Comparison of ENCODE assay signal across 31 cellular contexts in genomic region chr7:81036041-81036440, GRCh38.
DNase-seq lines count a peak whose midpoint lies in the region; ATAC-seq and TF ChIP-seq lines count a peak whose summit lies in the region.
"Had no signal": no experiment of that assay in that cellular context is flagged by ENCODE, and none has a peak within 500 bp of the region (broad histone marks: within the 10 kb centered on the region; RNA-seq: fewer than 3 reads in every experiment).

No MANE protein-coding gene starts in this region.

- H3K9ac ChIP-seq in trophoblast cell (ENCODE audit: low read length), result no peak overlapping the region
- H3K9ac ChIP-seq: BLaER1 had no signal

- no peak for ATAC-seq in psoas muscle
- ATAC-seq: activated CD4-positive, CD25-positive, alpha-beta regulatory T cell treated with anti-CD3 and anti-CD28 coated beads, Interleukin-2, amount 50 U/mL, for 24 hours; activated CD8-positive, alpha-beta T cell treated with anti-CD3 and anti-CD28 coated beads for 36 hours; left lobe of liver; naive thymus-derived CD4-positive, alpha-beta T cell; pancreas; right lobe of liver; stimulated activated memory B cell treated with anti-CD40 and anti-IgM and Interleukin-4, amounts not matched to agents 10 μg/mL and 1 μg/mL and 100 μg/mL, for 72 hours; upper lobe of right lung had no signal

- H3K9me3 ChIP-seq in trophoblast cell (ENCODE audit: insufficient read depth, low read depth, low read length), result no peaks in the 10 kb centered on the region
- H3K9me3 ChIP-seq in psoas muscle, result no peaks in the 10 kb centered on the region
- H3K9me3 ChIP-seq: ascending aorta, BLaER1, MG63, pancreas, right lobe of liver, upper lobe of right lung had no signal

- CTCF ChIA-PET in activated CD4-positive, alpha-beta T cell treated with anti-CD3 and anti-CD28 coated beads, Interleukin-2, amount 10 ng/mL, durations not matched to agents 7 days and 5 days (lab: Charles Lee), result no interaction called here

- no peak overlapping the region for H2BK5ac ChIP-seq in trophoblast cell (ENCODE audit: low read depth, low read length, poor library complexity)

- no peak overlapping the region for H3K4ac ChIP-seq in trophoblast cell (ENCODE audit: low read depth, low read length)

- no peaks in the 10 kb centered on the region for H3K27me3 Mint-ChIP-seq in activated CD4-positive, alpha-beta T cell treated with anti-CD3 and anti-CD28 coated beads, Interleukin-2, amount 10 ng/mL, durations not matched to agents 7 days and 5 days
- H3K27me3 Mint-ChIP-seq in glutamatergic neuron (ENCODE audit: unreplicated experiment), result peaks cover 3% of the 10 kb centered on the region
- H3K27me3 Mint-ChIP-seq: activated CD8-positive, alpha-beta T cell treated with anti-CD3 and anti-CD28 coated beads for 36 hours; naive thymus-derived CD4-positive, alpha-beta T cell; stimulated activated memory B cell treated with anti-CD40 and anti-IgM and Interleukin-4, amounts not matched to agents 10 μg/mL and 1 μg/mL and 100 μg/mL, for 72 hours had no signal

- H3K4me1 ChIP-seq in trophoblast cell (ENCODE audit: control insufficient read depth in 1 of 2, insufficient read depth in 2 of 2, low read length in 2 of 2) (no peaks in the 10 kb centered on the region), psoas muscle (no peaks in the 10 kb centered on the region)
- H3K4me1 ChIP-seq: ascending aorta, BLaER1, pancreas, right lobe of liver, upper lobe of right lung had no signal

- no peaks in the 10 kb centered on the region for H3K27me3 ChIP-seq in trophoblast cell (ENCODE audit: insufficient read depth, low read length)
- H3K27me3 ChIP-seq in psoas muscle (ENCODE audit: insufficient read depth in 3 of 3, low read length in 2 of 3), result no peaks in the 10 kb centered on the region
- H3K27me3 ChIP-seq: ascending aorta, BLaER1, dorsolateral prefrontal cortex, MG63, pancreas, right lobe of liver, upper lobe of right lung had no signal

- POLR2A ChIA-PET in activated CD4-positive, alpha-beta T cell treated with anti-CD3 and anti-CD28 coated beads, Interleukin-2, amount 10 ng/mL, durations not matched to agents 7 days and 5 days (lab: Charles Lee), result no interaction called here

- H3K4me2 ChIP-seq in trophoblast cell (ENCODE audit: low read length), result no peak overlapping the region
- H3K4me2 ChIP-seq: BLaER1 had no signal

- peaks cover 2% of the 10 kb centered on the region for H3K9me3 Mint-ChIP-seq in activated CD4-positive, alpha-beta T cell treated with anti-CD3 and anti-CD28 coated beads, Interleukin-2, amount 10 ng/mL, durations not matched to agents 7 days and 5 days
- peaks cover 3% of the 10 kb centered on the region for H3K9me3 Mint-ChIP-seq in glutamatergic neuron (ENCODE audit: unreplicated experiment)

- H3K79me1 ChIP-seq in trophoblast cell (ENCODE audit: low read length), result no peaks in the 10 kb centered on the region

- no peak overlapping the region for H2AFZ ChIP-seq in trophoblast cell (ENCODE audit: insufficient read depth, low read length, poor library complexity)

- H4K8ac ChIP-seq in trophoblast cell (ENCODE audit: low read depth, low read length), result no peak overlapping the region

- DNase-seq in GM03348 (ENCODE audit: low spot score) (peak; percentile 24), amniotic epithelial cell (ENCODE audit: low read depth) (peak; percentile 23), fibroblast of peridontal ligament (ENCODE audit: extremely low read depth) (peak; percentile 8), trophoblast cell (peak; percentile 38 to 85), hypothalamus (lab: John Stamatoyannopoulos, UW) (no peak), psoas muscle (no peak), glutamatergic neuron (no peak)
- no peak for DNase-seq in activated CD4-positive, alpha-beta T cell treated with anti-CD3 and anti-CD28 coated beads, Interleukin-2, amount 10 ng/mL, durations not matched to agents 7 days and 5 days
- DNase-seq: ACHN; activated CD8-positive, alpha-beta T cell treated with anti-CD3 and anti-CD28 coated beads for 36 hours; activated effector memory CD4-positive, alpha-beta T cell treated with Interleukin-2 at 50 U/mL for 16 hours; DMS53; dorsolateral prefrontal cortex; HCEC 1CT; MG63; naive thymus-derived CD4-positive, alpha-beta T cell; NCI-H1105 treated with DMSO at 0.1 percent for 48 hours; NCI-H1930; NCI-H69; pancreas; right lobe of liver; stimulated activated CD4-positive, alpha-beta T cell treated with anti-CD3 and anti-CD28 coated beads, Interleukin-4, amount 100 ng/mL, for 24 hours; substantia nigra; upper lobe of right lung had no signal

- H3K4me3 ChIP-seq in trophoblast cell (ENCODE audit: low read depth, low read length) (no peak overlapping the region), psoas muscle (no peak overlapping the region)
- H3K4me3 ChIP-seq: ascending aorta, BLaER1, dorsolateral prefrontal cortex, MG63, pancreas, right lobe of liver, SK-N-MC, upper lobe of right lung had no signal

- no CpG with 5 or more reads among the region's 5 CpGs for WGBS in trophoblast cell (ENCODE audit: extremely low coverage, insufficient coverage, insufficient read length)
- WGBS in psoas muscle, 3 donors, result 31 to 54% (median 38%) methylated on average over 5 of the region's 5 CpGs

- no peak overlapping the region for H3K27ac Mint-ChIP-seq in activated CD4-positive, alpha-beta T cell treated with anti-CD3 and anti-CD28 coated beads, Interleukin-2, amount 10 ng/mL, durations not matched to agents 7 days and 5 days
- no peak overlapping the region for H3K27ac Mint-ChIP-seq in glutamatergic neuron (ENCODE audit: unreplicated experiment)
- H3K27ac Mint-ChIP-seq: activated CD8-positive, alpha-beta T cell treated with anti-CD3 and anti-CD28 coated beads for 36 hours; activated naive CD8-positive, alpha-beta T cell; naive thymus-derived CD4-positive, alpha-beta T cell; stimulated activated memory B cell treated with anti-CD40 and anti-IgM and Interleukin-4, amounts not matched to agents 10 μg/mL and 1 μg/mL and 100 μg/mL, for 72 hours had no signal

- H3K23ac ChIP-seq in trophoblast cell (ENCODE audit: low read length), result no peak overlapping the region

- no peaks in the 10 kb centered on the region for H3K4me1 Mint-ChIP-seq in activated CD4-positive, alpha-beta T cell treated with anti-CD3 and anti-CD28 coated beads, Interleukin-2, amount 10 ng/mL, durations not matched to agents 7 days and 5 days
- H3K4me1 Mint-ChIP-seq in glutamatergic neuron (ENCODE audit: low read depth, unreplicated experiment), result peaks cover 3% of the 10 kb centered on the region
- H3K4me1 Mint-ChIP-seq: naive thymus-derived CD4-positive, alpha-beta T cell; stimulated activated memory B cell treated with anti-CD40 and anti-IgM and Interleukin-4, amounts not matched to agents 10 μg/mL and 1 μg/mL and 100 μg/mL, for 72 hours had no signal

- H2BK120ac ChIP-seq in trophoblast cell (ENCODE audit: insufficient read depth, low read length, poor library complexity), result no peak overlapping the region

- no peak overlapping the region for H2AK5ac ChIP-seq in trophoblast cell (ENCODE audit: low read length)

- intact Hi-C loops in psoas muscle (cut with DNase I), result no loop called here

- H3K18ac ChIP-seq in trophoblast cell (ENCODE audit: low read length), result no peak overlapping the region

- H4K12ac ChIP-seq in trophoblast cell (ENCODE audit: low read depth, low read length), result no peak overlapping the region

- H3K36me3 ChIP-seq in trophoblast cell (ENCODE audit: control insufficient read depth in 1 of 2, insufficient read depth in 2 of 2, low read length in 2 of 2) (no peaks in the 10 kb centered on the region), psoas muscle (ENCODE audit: insufficient read depth in 1 of 2, low read depth in 1 of 2) (no peaks in the 10 kb centered on the region)
- H3K36me3 ChIP-seq: ascending aorta, BLaER1, MG63, pancreas, right lobe of liver, upper lobe of right lung had no signal

- H3K79me2 ChIP-seq in trophoblast cell (ENCODE audit: control insufficient read depth, insufficient read depth, low read length, poor library complexity), result no peaks in the 10 kb centered on the region

- H3K4me3 Mint-ChIP-seq in activated CD4-positive, alpha-beta T cell treated with anti-CD3 and anti-CD28 coated beads, Interleukin-2, amount 10 ng/mL, durations not matched to agents 7 days and 5 days, result no peak overlapping the region
- H3K4me3 Mint-ChIP-seq in glutamatergic neuron (ENCODE audit: unreplicated experiment), result no peak overlapping the region
- H3K4me3 Mint-ChIP-seq: activated CD8-positive, alpha-beta T cell treated with anti-CD3 and anti-CD28 coated beads for 36 hours; activated naive CD8-positive, alpha-beta T cell; naive thymus-derived CD4-positive, alpha-beta T cell; stimulated activated memory B cell treated with anti-CD40 and anti-IgM and Interleukin-4, amounts not matched to agents 10 μg/mL and 1 μg/mL and 100 μg/mL, for 72 hours had no signal

- no peak overlapping the region for H4K91ac ChIP-seq in trophoblast cell (ENCODE audit: low read depth, low read length)

- no peak overlapping the region for H3K14ac ChIP-seq in trophoblast cell (ENCODE audit: low read length)

- H3K27ac ChIP-seq in trophoblast cell (ENCODE audit: low read depth, low read length) (no peak overlapping the region), psoas muscle (no peak overlapping the region)
- H3K27ac ChIP-seq: ascending aorta, BLaER1, dorsolateral prefrontal cortex, pancreas, right lobe of liver, SK-N-MC, upper lobe of right lung had no signal

- no peaks in the 10 kb centered on the region for H3K36me3 Mint-ChIP-seq in activated CD4-positive, alpha-beta T cell treated with anti-CD3 and anti-CD28 coated beads, Interleukin-2, amount 10 ng/mL, durations not matched to agents 7 days and 5 days (ENCODE audit: low read depth)
- no peaks in the 10 kb centered on the region for H3K36me3 Mint-ChIP-seq in glutamatergic neuron (ENCODE audit: unreplicated experiment)
- H3K36me3 Mint-ChIP-seq: activated naive CD8-positive, alpha-beta T cell; stimulated activated memory B cell treated with anti-CD40 and anti-IgM and Interleukin-4, amounts not matched to agents 10 μg/mL and 1 μg/mL and 100 μg/mL, for 72 hours had no signal

- TF ChIP-seq CTCF in psoas muscle (IDR thresholded peaks at IDR 0.05) (no peak), glutamatergic neuron (IDR thresholded peaks at IDR 0.05; ENCODE audit: partially characterized antibody, unreplicated experiment) (no peak)

- no peak overlapping the region for H2BK12ac ChIP-seq in trophoblast cell (ENCODE audit: low read length)

Comparison
In these comparisons a context has a peak if more than half of its experiments do, and no peak if none do; other contexts are left out.
1. DNase-seq: peak in GM03348 (single experiment), amniotic epithelial cell (single experiment), fibroblast of peridontal ligament (single experiment) and trophoblast cell (2 of 2); none in hypothalamus (0 of 51), activated CD4-positive, alpha-beta T cell treated with anti-CD3 and anti-CD28 coated beads, Interleukin-2, amount 10 ng/mL, durations not matched to agents 7 days and 5 days (single experiment), psoas muscle (0 of 2) and glutamatergic neuron (single experiment).